ENCODE assay signal across 15 cellular contexts in genomic region chr7:140078392-140078791, GRCh38.
"Had no signal": no experiment of that assay in that cellular context is flagged by ENCODE, and none has a peak within 500 bp of the region (broad histone marks: within the 10 kb centered on the region; RNA-seq: fewer than 3 reads in every experiment).

No MANE protein-coding gene starts in this region.

- H3K27me3 Mint-ChIP-seq: activated CD4-positive, alpha-beta memory T cell treated with anti-CD3 and anti-CD28 coated beads for 36 hours had no signal

- DNase-seq: activated CD4-positive, alpha-beta memory T cell treated with anti-CD3 and anti-CD28 coated beads for 36 hours; activated CD8-positive, alpha-beta memory T cell treated with anti-CD3 and anti-CD28 coated beads, Interleukin-2, amount 50 U/mL, for 4 hours; activated naive CD4-positive, alpha-beta T cell; colonic mucosa; effector CD4-positive, alpha-beta T cell; gastrocnemius medialis; heart right ventricle; left lung; tibial artery; uterus had no signal

- H3K4me3 Mint-ChIP-seq: activated CD4-positive, alpha-beta memory T cell treated with anti-CD3 and anti-CD28 coated beads for 36 hours; activated T-helper 1 cell treated with anti-CD3 and anti-CD28 coated beads, Interleukin-12 subunit alpha, Interleukin-12 subunit beta, Interleukin-2, Interleukin-4 antibody, amounts not matched to agents 30 ng/mL and 10 ng/mL and 1 ng/mL, durations not matched to agents 14 hours and 24 hours and 36 hours; T-helper 2 cell treated with Interferon-gamma antibody and Interleukin-4, amounts not matched to agents 5 μg/mL and 100 μg/mL, for 36 hours had no signal

- H3K27me3 ChIP-seq: cardiac muscle cell, colonic mucosa, heart right ventricle, left lung, tibial artery, uterus had no signal

- H3K4me3 ChIP-seq: cardiac muscle cell, colonic mucosa, gastrocnemius medialis, heart right ventricle, left lung, tibial artery, uterus had no signal

- H3K36me3 Mint-ChIP-seq: activated CD4-positive, alpha-beta memory T cell treated with anti-CD3 and anti-CD28 coated beads for 36 hours had no signal

- H3K27ac ChIP-seq: cardiac muscle cell, colonic mucosa, epithelial cell of prostate, heart right ventricle, left lung, parathyroid adenoma, tibial artery, uterus had no signal

- H3K9me3 ChIP-seq: colonic mucosa, gastrocnemius medialis, heart right ventricle, left lung, tibial artery, uterus had no signal

- H3K4me1 ChIP-seq: colonic mucosa, left lung, parathyroid adenoma, tibial artery, uterus had no signal

- H3K9ac ChIP-seq: parathyroid adenoma had no signal

- H3K36me3 ChIP-seq: cardiac muscle cell, colonic mucosa, gastrocnemius medialis, heart right ventricle, left lung, tibial artery, uterus had no signal

- H2AFZ ChIP-seq: parathyroid adenoma had no signal

- H3K9me3 Mint-ChIP-seq: activated CD4-positive, alpha-beta memory T cell treated with anti-CD3 and anti-CD28 coated beads for 36 hours; activated T-helper 1 cell treated with anti-CD3 and anti-CD28 coated beads, Interleukin-12 subunit alpha, Interleukin-12 subunit beta, Interleukin-2, Interleukin-4 antibody, amounts not matched to agents 30 ng/mL and 10 ng/mL and 1 ng/mL, durations not matched to agents 14 hours and 24 hours and 36 hours; T-helper 2 cell treated with Interferon-gamma antibody and Interleukin-4, amounts not matched to agents 5 μg/mL and 100 μg/mL, for 36 hours had no signal

- H3K79me2 ChIP-seq: parathyroid adenoma had no signal

- H3K27ac Mint-ChIP-seq: activated CD4-positive, alpha-beta memory T cell treated with anti-CD3 and anti-CD28 coated beads for 36 hours; activated T-helper 1 cell treated with anti-CD3 and anti-CD28 coated beads, Interleukin-12 subunit alpha, Interleukin-12 subunit beta, Interleukin-2, Interleukin-4 antibody, amounts not matched to agents 30 ng/mL and 10 ng/mL and 1 ng/mL, durations not matched to agents 14 hours and 24 hours and 36 hours; T-helper 2 cell treated with Interferon-gamma antibody and Interleukin-4, amounts not matched to agents 5 μg/mL and 100 μg/mL, for 36 hours had no signal
